In genomic region chr22:36383110-36383581, GRCh38 we compare ENCODE assay signal across 9 cellular contexts. TPM values are rescaled to one million over a fixed set of nuclear protein-coding genes. Genes with fewer than 3 reads are reported as not detected.
DNase-seq lines count a peak whose midpoint lies in the region; ATAC-seq, FAIRE-seq and TF ChIP-seq lines count a peak whose summit lies in the region.
"Had no signal": no experiment of that assay in that cellular context is flagged by ENCODE, and none has a peak within 500 bp of the region (broad histone marks: within the 10 kb centered on the region; RNA-seq: fewer than 3 reads in every experiment).

No MANE protein-coding gene starts in this region.

- H3K36me3 Mint-ChIP-seq in naive thymus-derived CD8-positive, alpha-beta T cell, result peaks cover 4 to 43% (median 19%) of the 10 kb centered on the region in 3 donors

- no peaks in the 10 kb centered on the region for H3K27me3 ChIP-seq in body of pancreas
- no peaks in the 10 kb centered on the region for H3K27me3 ChIP-seq in BE2C

- peak overlapping the region; percentile 56 for H3K27ac ChIP-seq in OCI-LY7 (ENCODE audit: low read depth, low read length, poor library complexity, severe bottlenecking)
- peak overlapping the region; percentile 44 to 100 (median 86) for H3K27ac ChIP-seq in body of pancreas

- POLR2A ChIA-PET in OCI-LY7 (lab: Charles Lee), result interaction anchor here (0.6 kb wide), 1 partner anchor 24 kb away, joined by 4 read pairs; no protein-coding TSS in a partner anchor
- POLR2A ChIA-PET in naive thymus-derived CD8-positive, alpha-beta T cell (lab: Charles Lee), result interaction anchor here (0.6 to 51.6 kb wide), 6 partner anchors 27 to 86 kb away, joined by 3 to 2215 read pairs (median 14); no protein-coding TSS in a partner anchor

- H3K4me3 Mint-ChIP-seq in naive thymus-derived CD8-positive, alpha-beta T cell, result peak overlapping the region; percentile 74 to 96 (median 86)

- no peak for TF ChIP-seq CTCF in OCI-LY7 (conservative IDR thresholded peaks at IDR 0.05; ENCODE audit: low read length)
- TF ChIP-seq CTCF in body of pancreas (IDR thresholded peaks at IDR 0.05), result no peak
- TF ChIP-seq CTCF in BE2C (IDR thresholded peaks at IDR 0.05; ENCODE audit: low read depth, low read length), result no peak

- H3K4me1 Mint-ChIP-seq in naive thymus-derived CD8-positive, alpha-beta T cell, result peaks cover 23 to 82% (median 69%) of the 10 kb centered on the region in 4 donors

- H3K4me1 ChIP-seq in OCI-LY7 (ENCODE audit: insufficient read depth, low read length, poor library complexity, severe bottlenecking) (peaks cover 76% of the 10 kb centered on the region), body of pancreas (peaks cover 74% of the 10 kb centered on the region), BE2C (peaks cover 5% of the 10 kb centered on the region; the same call in 1 of the 2 replicates)

- H3K9me3 ChIP-seq in OCI-LY7 (ENCODE audit: low read length) (peaks cover 5% of the 10 kb centered on the region; the same call in 1 of the 2 replicates), body of pancreas (no peaks in the 10 kb centered on the region), BE2C (no peaks in the 10 kb centered on the region)

- H3K36me3 ChIP-seq in OCI-LY7 (ENCODE audit: insufficient read depth, low read length), result peaks cover 62% of the 10 kb centered on the region
- H3K36me3 ChIP-seq in body of pancreas (replicated peaks in 1 of 2; ENCODE audit: insufficient read depth in 1 of 2, low read depth in 2 of 2), result no peaks in the 10 kb centered on the region
- H3K36me3 ChIP-seq in BE2C, result no peaks in the 10 kb centered on the region; the same call in none of the 2 replicates

- H3K9me3 Mint-ChIP-seq in naive thymus-derived CD8-positive, alpha-beta T cell, result no peaks in the 10 kb centered on the region

- H3K27me3 Mint-ChIP-seq in naive thymus-derived CD8-positive, alpha-beta T cell, result no peaks in the 10 kb centered on the region

- peak in 1 of 3 donors; percentile 24 for TF ChIP-seq POLR2A in body of pancreas (IDR thresholded peaks at IDR 0.05)

- peak; percentile 99 for FAIRE-seq in GM18507 (lab: Jason Lieb, UNC)
- FAIRE-seq: TTC549 had no signal

- peak overlapping the region; percentile 72 to 99 (median 96) for H3K27ac Mint-ChIP-seq in naive thymus-derived CD8-positive, alpha-beta T cell

- intact Hi-C loops in OCI-LY7 (cut with micrococcal nuclease; ENCODE audit: unreplicated experiment) (no loop called here), body of pancreas (cut with DNase I) (loop anchor here (5.0 kb wide), 1 partner anchor 46 kb away; no protein-coding TSS in a partner anchor)

- DNase-seq in GM18507 (ENCODE audit: extremely low spot score, insufficient read length, low read depth) (peak; percentile 64), OCI-LY7 (ENCODE audit: low spot score) (peak; percentile 77), body of pancreas (peak in 3 of 4 donors; percentile 52 to 61 (median 56)), NCI-H146 (lab: John Stamatoyannopoulos, UW) (no peak), BE2C (no peak), COLO668 (lab: John Stamatoyannopoulos, UW; ENCODE audit: unreplicated experiment) (no peak), NCI-H1105 (lab: John Stamatoyannopoulos, UW) (no peak)
- peak in 6 of 10 donors; percentile 40 to 66 (median 47) for DNase-seq in naive thymus-derived CD8-positive, alpha-beta T cell

- H3K4me2 ChIP-seq in OCI-LY7 (ENCODE audit: low read length), result peak overlapping the region; percentile 73

- H3K9me2 ChIP-seq in OCI-LY7 (ENCODE audit: insufficient read depth, low read length), result no peaks in the 10 kb centered on the region

- no peak for ATAC-seq in body of pancreas
- no peak for ATAC-seq in naive thymus-derived CD8-positive, alpha-beta T cell

- H3K4me3 ChIP-seq in OCI-LY7 (ENCODE audit: low read depth, low read length, poor library complexity, severe bottlenecking), result peak overlapping the region; percentile 46
- H3K4me3 ChIP-seq in body of pancreas, result no peak overlapping the region
- no peak overlapping the region for H3K4me3 ChIP-seq in BE2C (ENCODE audit: low read depth, low read length)

- 9 to 28% methylated on average over 3 to 4 of the region's 4 CpGs for WGBS in body of pancreas, 2 donors

- H2AFZ ChIP-seq in OCI-LY7 (ENCODE audit: low read length), result no peak overlapping the region

- CTCF ChIA-PET in OCI-LY7 (lab: Charles Lee; ENCODE audit: unreplicated experiment), result no interaction called here

- BruUV-seq in OCI-LY7 (replicated peaks; lab: Mats Ljungman, UMichigan), result no TSS peak

- peaks cover 24% of the 10 kb centered on the region for H4K20me1 ChIP-seq in OCI-LY7 (ENCODE audit: insufficient read depth, low read length)

- peaks cover 93% of the 10 kb centered on the region for H3K79me2 ChIP-seq in OCI-LY7 (ENCODE audit: insufficient read depth, low read depth, low read length)

RNA-seq across cellular contexts. Expression of gene MYH9, which starts 4.6 kb away (rescaled TPM):
- total RNA-seq in OCI-LY7 (2014; rRNA removed; shearing (Covaris generic)), result 112 and 133 TPM in 2 replicates
- total RNA-seq in OCI-LY7 (2022), result 213 and 223 TPM in 2 replicates
- total RNA-seq in body of pancreas, result 100 to 1,000 TPM; 294 to 323 TPM
- total RNA-seq in naive thymus-derived CD8-positive, alpha-beta T cell, result 100 to 1,000 TPM; 711 to 718 TPM
- polyA plus RNA-seq in naive thymus-derived CD8-positive, alpha-beta T cell, result 100 to 1,000 TPM in 2 of 3 donors, 10 to 100 TPM in 1; 51.2 to 389 (median 105) TPM
- polyA plus RNA-seq in BE2C (2012; ENCODE audit: insufficient read depth, insufficient read length, low read depth), result 101 TPM

Comparison
In these comparisons a context has a peak if more than half of its experiments do, and no peak if none do; other contexts are left out.
1. DNase-seq: peak in GM18507 (single experiment), OCI-LY7 (single experiment), body of pancreas (3 of 4) and naive thymus-derived CD8-positive, alpha-beta T cell (6 of 10); none in NCI-H146 (single experiment), BE2C (single experiment), COLO668 (single experiment) and NCI-H1105 (single experiment).